ENCODE assay signal across 8 cellular contexts in genomic region chr3:124885466-124886167, GRCh38. TPM values are rescaled to one million over a fixed set of nuclear protein-coding genes. Genes with fewer than 3 reads are reported as not detected.
DNase-seq lines count a peak whose midpoint lies in the region; ATAC-seq and TF ChIP-seq lines count a peak whose summit lies in the region.

No MANE protein-coding gene starts in this region.

- H3K27ac ChIP-seq in colonic mucosa (peak overlapping the region; percentile 87), muscle layer of colon (ENCODE audit: low read depth, low read length) (peak overlapping the region; percentile 60)

- H3K4me1 ChIP-seq in colonic mucosa: no peaks in the 10 kb centered on the region
- H3K4me1 ChIP-seq in muscle layer of colon (ENCODE audit: insufficient read depth, low read length): peaks cover 31% of the 10 kb centered on the region

- no peak for TF ChIP-seq CTCF in AG09309 (IDR thresholded peaks at IDR 0.05; ENCODE audit: control insufficient read depth, insufficient read depth, low read depth, low read length, missing control alignments)
- no peak for TF ChIP-seq CTCF in LNCaP clone FGC (IDR thresholded peaks at IDR 0.05; ENCODE audit: control insufficient read depth, extremely low read depth, insufficient read depth)
- no peak for TF ChIP-seq CTCF in colonic mucosa (IDR thresholded peaks at IDR 0.05)

- H3K27me3 ChIP-seq in colonic mucosa (no peaks in the 10 kb centered on the region), muscle layer of colon (ENCODE audit: control insufficient read depth in 1 of 2, insufficient read depth in 2 of 2, low read length in 2 of 2) (no peaks in the 10 kb centered on the region)

- no peak for ATAC-seq in HG03432 (IDR thresholded peaks at IDR 0.05; ENCODE audit: unreplicated experiment)

- H3K9ac ChIP-seq in colonic mucosa (ENCODE audit: low read depth in 2 of 2, low read length in 2 of 2): peak overlapping the region; percentile 62 to 75
- peak overlapping the region; percentile 57 for H3K9ac ChIP-seq in muscle layer of colon (ENCODE audit: low read length)

- no peaks in the 10 kb centered on the region for H3K36me3 ChIP-seq in colonic mucosa
- no peaks in the 10 kb centered on the region for H3K36me3 ChIP-seq in muscle layer of colon (ENCODE audit: insufficient read depth, low read length)

- DNase-seq in AG09309 (ENCODE audit: low read depth) (no peak), LNCaP clone FGC (ENCODE audit: low read depth) (no peak), colonic mucosa (no peak), NCI-H2227 (lab: John Stamatoyannopoulos, UW; ENCODE audit: unreplicated experiment) (no peak), GM19238 (ENCODE audit: insufficient read length, low spot score) (no peak), cerebellum (ENCODE audit: low spot score) (no peak)

- H3K9me3 ChIP-seq in colonic mucosa (no peaks in the 10 kb centered on the region), muscle layer of colon (ENCODE audit: low read length) (no peaks in the 10 kb centered on the region)

- H3K4me3 ChIP-seq in AG09309 (ENCODE audit: control insufficient read depth, low read depth, low read length) (peak overlapping the region; percentile 65), LNCaP clone FGC (ENCODE audit: low read depth, low read length) (peak overlapping the region; percentile 61), colonic mucosa (peak overlapping the region; percentile 67), muscle layer of colon (ENCODE audit: low read depth in 1 of 2, low read length in 2 of 2) (peak overlapping the region; percentile 64 to 77)

- intact Hi-C loops in colonic mucosa (cut with DNase I): no loop called here

RNA-seq across cellular contexts. Expression of gene ITGB5, which starts 1.5 kb away (rescaled TPM):
- total RNA-seq in colonic mucosa (10 to 100 TPM; 74.4 to 74.8 TPM), cerebellum (17.1 TPM)

RNA-seq across cellular contexts. Expression of gene MUC13, which starts 48.9 kb away (rescaled TPM):
- total RNA-seq in colonic mucosa: 100 to 1,000 TPM; 360 to 853 TPM
- total RNA-seq in cerebellum: 0.18 TPM

Comparison
In these comparisons a context has a peak if more than half of its experiments do, and no peak if none do; other contexts are left out.
1. RNA of gene MUC13, which starts 48.9 kb away (total RNA-seq): 360 to 853 TPM in colonic mucosa; 0.18 TPM in cerebellum (single experiment); every median in the first group is over 100 times any median in the second.
2. Peak in every context shown above with its lines, with median percentiles within 50 percentile points of each other: H3K4me3 ChIP-seq.